Comparison of ENCODE assay signal across 25 cellular contexts in genomic region chr20:9769954-9770353, GRCh38.
"Had no signal": no experiment of that assay in that cellular context is flagged by ENCODE, and none has a peak within 500 bp of the region (broad histone marks: within the 10 kb centered on the region; RNA-seq: fewer than 3 reads in every experiment).

No MANE protein-coding gene starts in this region.

- H3K36me3 ChIP-seq: stomach, suprapubic skin, thoracic aorta, thyroid gland, tibial artery, tibial nerve, transverse colon, upper lobe of left lung, upper lobe of right lung, uterus, vagina had no signal

- H3K27me3 ChIP-seq: stomach, suprapubic skin, thyroid gland, tibial artery, tibial nerve, transverse colon, upper lobe of left lung, upper lobe of right lung, uterus, vagina had no signal

- DNase-seq: stimulated activated CD4-positive, alpha-beta T cell treated with anti-CD3 and anti-CD28 coated beads, Interleukin-2, amount 100 ng/mL, for 48 hours; stimulated activated CD4-positive, alpha-beta T cell treated with anti-CD3 and anti-CD28 coated beads, Interleukin-4, amount 100 ng/mL, for 1 hour; stimulated activated CD4-positive, alpha-beta T cell treated with anti-CD3 and anti-CD28 coated beads, Interleukin-4, amount 100 ng/mL, for 24 hours; stimulated activated CD4-positive, alpha-beta T cell treated with anti-CD3 and anti-CD28 coated beads, Interleukin-4, amount 100 ng/mL, for 4 hours; stimulated activated CD8-positive, alpha-beta memory T cell treated with anti-CD3 and anti-CD28 coated beads, Interleukin-4, amount 100 ng/mL, for 48 hours; stimulated activated naive B cell treated with anti-CD40 and anti-IgM and Interleukin-4, amounts not matched to agents 10 μg/mL and 1 μg/mL and 100 μg/mL, for 72 hours; stimulated activated naive CD4-positive, alpha-beta T cell; stimulated activated naive CD4-positive, alpha-beta T cell treated with Interleukin-2 at 50 U/mL for 16 hours; stimulated activated naive CD8-positive, alpha-beta T cell treated with anti-CD3 and anti-CD28 coated beads, Interleukin-15, amount 100 ng/mL, for 72 hours; stimulated activated naive CD8-positive, alpha-beta T cell treated with anti-CD3 and anti-CD28 coated beads, Interleukin-15, Interleukin-2, amounts not matched to agents 100 U/mL and 50 U/mL, for 24 hours; stomach; substantia nigra; thyroid gland; tibial artery; transverse colon; trophoblast cell; upper lobe of left lung; upper lobe of right lung; uterus had no signal

- H3K4me1 ChIP-seq: stomach, suprapubic skin, thyroid gland, tibial artery, tibial nerve, transverse colon, upper lobe of left lung, upper lobe of right lung, uterus, vagina had no signal

- H3K27ac ChIP-seq: stomach, suprapubic skin, thoracic aorta, thyroid gland, tibial artery, tibial nerve, transverse colon, upper lobe of left lung, upper lobe of right lung, uterus, vagina had no signal

- ATAC-seq: stimulated activated effector memory CD8-positive, alpha-beta T cell treated with anti-CD3 and anti-CD28 coated beads, Interleukin-12 subunit alpha, Interleukin-12 subunit beta, amount 100 ng/mL, for 72 hours; stimulated activated memory B cell treated with anti-CD40 and anti-IgM and Interleukin-4, amounts not matched to agents 10 μg/mL and 1 μg/mL and 100 μg/mL, for 72 hours; stimulated activated naive B cell treated with anti-CD40 and anti-IgM and Interleukin-4, amounts not matched to agents 10 μg/mL and 1 μg/mL and 100 μg/mL, for 72 hours; stimulated activated naive CD8-positive, alpha-beta T cell treated with anti-CD3 and anti-CD28 coated beads, Interleukin-15, amount 100 ng/mL, for 72 hours; stimulated activated naive CD8-positive, alpha-beta T cell treated with anti-CD3 and anti-CD28 coated beads, Interleukin-15, Interleukin-2, amounts not matched to agents 100 U/mL and 50 U/mL, for 24 hours; upper lobe of right lung had no signal

- H3K4me3 ChIP-seq: stomach, suprapubic skin, thoracic aorta, thyroid gland, tibial artery, tibial nerve, transverse colon, upper lobe of left lung, upper lobe of right lung, uterus, vagina had no signal

- H3K9me3 ChIP-seq: stomach, suprapubic skin, thoracic aorta, thyroid gland, tibial artery, transverse colon, upper lobe of left lung, upper lobe of right lung, uterus, vagina had no signal
